Comparison of ENCODE assay signal across 1 cellular context in genomic region chr11:41306435-41306834, GRCh38.
TF ChIP-seq lines count a peak whose summit lies in the region.

No MANE protein-coding gene starts in this region.

TF ChIP-seq in WTC11, 78 proteins besides CTCF, POLR2A, EP300 and RAD21 (continued from another document):
- TF ChIP-seq, protein P1, sequence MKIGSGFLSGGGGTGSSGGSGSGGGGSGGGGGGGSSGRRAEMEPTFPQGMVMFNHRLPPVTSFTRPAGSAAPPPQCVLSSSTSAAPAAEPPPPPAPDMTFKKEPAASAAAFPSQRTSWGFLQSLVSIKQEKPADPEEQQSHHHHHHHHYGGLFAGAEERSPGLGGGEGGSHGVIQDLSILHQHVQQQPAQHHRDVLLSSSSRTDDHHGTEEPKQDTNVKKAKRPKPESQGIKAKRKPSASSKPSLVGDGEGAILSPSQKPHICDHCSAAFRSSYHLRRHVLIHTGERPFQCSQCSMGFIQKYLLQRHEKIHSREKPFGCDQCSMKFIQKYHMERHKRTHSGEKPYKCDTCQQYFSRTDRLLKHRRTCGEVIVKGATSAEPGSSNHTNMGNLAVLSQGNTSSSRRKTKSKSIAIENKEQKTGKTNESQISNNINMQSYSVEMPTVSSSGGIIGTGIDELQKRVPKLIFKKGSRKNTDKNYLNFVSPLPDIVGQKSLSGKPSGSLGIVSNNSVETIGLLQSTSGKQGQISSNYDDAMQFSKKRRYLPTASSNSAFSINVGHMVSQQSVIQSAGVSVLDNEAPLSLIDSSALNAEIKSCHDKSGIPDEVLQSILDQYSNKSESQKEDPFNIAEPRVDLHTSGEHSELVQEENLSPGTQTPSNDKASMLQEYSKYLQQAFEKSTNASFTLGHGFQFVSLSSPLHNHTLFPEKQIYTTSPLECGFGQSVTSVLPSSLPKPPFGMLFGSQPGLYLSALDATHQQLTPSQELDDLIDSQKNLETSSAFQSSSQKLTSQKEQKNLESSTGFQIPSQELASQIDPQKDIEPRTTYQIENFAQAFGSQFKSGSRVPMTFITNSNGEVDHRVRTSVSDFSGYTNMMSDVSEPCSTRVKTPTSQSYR (CRISPR knock-in tag; IDR thresholded peaks at IDR 0.05), result no peak
- TF ChIP-seq ELF4 (CRISPR knock-in tag; IDR thresholded peaks at IDR 0.05; ENCODE audit: low read depth), result no peak
- no peak for TF ChIP-seq GRHL2 (CRISPR knock-in tag; IDR thresholded peaks at IDR 0.05; ENCODE audit: insufficient replicate concordance, severe bottlenecking)
- no peak for TF ChIP-seq NFATC4 (CRISPR knock-in tag; IDR thresholded peaks at IDR 0.05)
- no peak for TF ChIP-seq HMGXB4 (CRISPR knock-in tag; IDR thresholded peaks at IDR 0.05)
- TF ChIP-seq KAT7 (CRISPR knock-in tag; IDR thresholded peaks at IDR 0.05; ENCODE audit: borderline replicate concordance), result no peak
- no peak for TF ChIP-seq ZNF317 (CRISPR knock-in tag; IDR thresholded peaks at IDR 0.05; ENCODE audit: borderline replicate concordance, low read depth)
- no peak for TF ChIP-seq FOXP1 (CRISPR knock-in tag; IDR thresholded peaks at IDR 0.05; ENCODE audit: borderline replicate concordance)
